Comparison of ENCODE assay signal across 1 cellular context in the genomic region with DNA sequence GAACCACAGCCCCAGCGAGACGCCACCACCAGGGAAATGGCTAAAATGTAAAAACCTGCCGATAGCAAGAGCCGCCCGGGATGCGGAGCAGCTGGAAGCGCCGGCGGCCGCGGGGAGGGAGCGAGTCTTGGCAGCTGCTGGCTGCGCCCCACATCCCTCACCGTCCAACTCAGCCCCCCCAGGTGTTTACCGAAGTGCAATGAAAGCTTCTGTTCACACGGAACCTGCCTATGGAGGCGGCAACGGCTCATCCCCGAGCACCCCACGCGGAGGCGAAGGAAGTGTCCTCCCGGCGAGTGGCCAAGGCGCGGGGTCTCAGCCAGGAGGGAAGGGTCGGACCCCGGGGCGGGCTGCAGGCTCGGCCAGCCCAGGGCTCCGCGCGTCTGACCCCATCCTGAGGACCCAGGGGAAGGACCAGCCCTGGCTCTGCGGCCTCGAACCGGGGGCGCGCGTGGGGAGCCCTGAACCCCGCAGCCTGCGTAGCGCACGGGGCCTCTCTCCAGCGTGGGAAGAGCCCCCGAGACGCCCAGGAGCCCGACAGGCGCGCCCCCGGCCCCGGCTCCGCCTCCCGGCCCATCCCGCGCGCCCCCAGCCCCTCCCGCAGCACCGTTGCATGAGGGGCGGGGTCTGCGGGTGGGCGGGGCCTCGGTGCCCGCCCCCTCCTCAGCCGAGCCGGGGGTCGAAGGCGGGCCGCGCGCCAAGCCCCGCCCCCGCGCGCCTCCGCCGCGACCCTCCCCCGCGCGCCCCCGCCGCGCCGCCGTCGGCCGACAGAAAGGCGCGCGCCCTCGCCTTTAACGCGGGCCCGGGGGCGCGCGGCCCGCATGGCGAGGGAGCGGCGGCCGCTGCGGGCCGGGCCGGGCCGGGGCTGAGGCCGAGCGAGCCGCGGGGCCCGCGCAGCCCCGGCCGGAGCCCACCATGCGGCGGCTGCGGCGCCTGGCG.
TF ChIP-seq lines count a peak whose summit lies in the region.

A gene (plus strand): TSS at position 822 of the 939 bp plus-strand sequence. CDS start 94 bp downstream, at position 916.

TF ChIP-seq in K562, 482 proteins besides CTCF, POLR2A, EP300 and RAD21 (continued from another document):
- TF ChIP-seq SP2 (IDR thresholded peaks at IDR 0.05; ENCODE audit: extremely low read depth, low read depth, low read length, poor library complexity, severe bottlenecking): no peak
- no peak for TF ChIP-seq CREBBP (IDR thresholded peaks at IDR 0.05; ENCODE audit: low read depth, low read length)
- no peak for TF ChIP-seq ZC3H8 (IDR thresholded peaks at IDR 0.05)
- TF ChIP-seq HDAC1 (IDR thresholded peaks at IDR 0.05): no peak
- no peak for TF ChIP-seq ETV6 (IDR thresholded peaks at IDR 0.05; ENCODE audit: borderline replicate concordance in 1 of 2, low read depth in 2 of 2, low read length in 1 of 2)
- TF ChIP-seq ETV6 (CRISPR knock-in tag; IDR thresholded peaks at IDR 0.05; ENCODE audit: borderline replicate concordance): no peak
- no peak for TF ChIP-seq DACH1 (IDR thresholded peaks at IDR 0.05; ENCODE audit: partially characterized antibody)
- TF ChIP-seq, protein P1, sequence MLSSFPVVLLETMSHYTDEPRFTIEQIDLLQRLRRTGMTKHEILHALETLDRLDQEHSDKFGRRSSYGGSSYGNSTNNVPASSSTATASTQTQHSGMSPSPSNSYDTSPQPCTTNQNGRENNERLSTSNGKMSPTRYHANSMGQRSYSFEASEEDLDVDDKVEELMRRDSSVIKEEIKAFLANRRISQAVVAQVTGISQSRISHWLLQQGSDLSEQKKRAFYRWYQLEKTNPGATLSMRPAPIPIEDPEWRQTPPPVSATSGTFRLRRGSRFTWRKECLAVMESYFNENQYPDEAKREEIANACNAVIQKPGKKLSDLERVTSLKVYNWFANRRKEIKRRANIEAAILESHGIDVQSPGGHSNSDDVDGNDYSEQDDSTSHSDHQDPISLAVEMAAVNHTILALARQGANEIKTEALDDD (IDR thresholded peaks at IDR 0.05): no peak
- TF ChIP-seq, protein P2, sequence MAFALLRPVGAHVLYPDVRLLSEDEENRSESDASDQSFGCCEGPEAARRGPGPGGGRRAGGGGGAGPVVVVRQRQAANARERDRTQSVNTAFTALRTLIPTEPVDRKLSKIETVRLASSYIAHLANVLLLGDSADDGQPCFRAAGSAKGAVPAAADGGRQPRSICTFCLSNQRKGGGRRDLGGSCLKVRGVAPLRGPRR (CRISPR knock-in tag; IDR thresholded peaks at IDR 0.05): no peak
- TF ChIP-seq CTBP1 (IDR thresholded peaks at IDR 0.05; ENCODE audit: borderline replicate concordance): peak; percentile 68
- TF ChIP-seq RNF2 (IDR thresholded peaks at IDR 0.05): no peak
- TF ChIP-seq MCM5 (IDR thresholded peaks at IDR 0.05; ENCODE audit: low read depth): no peak
- TF ChIP-seq ZBTB7A (IDR thresholded peaks at IDR 0.05; ENCODE audit: borderline replicate concordance, control insufficient read depth, low read depth, low read length): peak; percentile 93
- TF ChIP-seq, protein P3, sequence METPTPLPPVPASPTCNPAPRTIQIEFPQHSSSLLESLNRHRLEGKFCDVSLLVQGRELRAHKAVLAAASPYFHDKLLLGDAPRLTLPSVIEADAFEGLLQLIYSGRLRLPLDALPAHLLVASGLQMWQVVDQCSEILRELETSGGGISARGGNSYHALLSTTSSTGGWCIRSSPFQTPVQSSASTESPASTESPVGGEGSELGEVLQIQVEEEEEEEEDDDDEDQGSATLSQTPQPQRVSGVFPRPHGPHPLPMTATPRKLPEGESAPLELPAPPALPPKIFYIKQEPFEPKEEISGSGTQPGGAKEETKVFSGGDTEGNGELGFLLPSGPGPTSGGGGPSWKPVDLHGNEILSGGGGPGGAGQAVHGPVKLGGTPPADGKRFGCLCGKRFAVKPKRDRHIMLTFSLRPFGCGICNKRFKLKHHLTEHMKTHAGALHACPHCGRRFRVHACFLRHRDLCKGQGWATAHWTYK (CRISPR knock-in tag; IDR thresholded peaks at IDR 0.05): no peak
- TF ChIP-seq, protein P4, sequence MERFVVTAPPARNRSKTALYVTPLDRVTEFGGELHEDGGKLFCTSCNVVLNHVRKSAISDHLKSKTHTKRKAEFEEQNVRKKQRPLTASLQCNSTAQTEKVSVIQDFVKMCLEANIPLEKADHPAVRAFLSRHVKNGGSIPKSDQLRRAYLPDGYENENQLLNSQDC (CRISPR knock-in tag; IDR thresholded peaks at IDR 0.05): no peak
- TF ChIP-seq, protein P5, sequence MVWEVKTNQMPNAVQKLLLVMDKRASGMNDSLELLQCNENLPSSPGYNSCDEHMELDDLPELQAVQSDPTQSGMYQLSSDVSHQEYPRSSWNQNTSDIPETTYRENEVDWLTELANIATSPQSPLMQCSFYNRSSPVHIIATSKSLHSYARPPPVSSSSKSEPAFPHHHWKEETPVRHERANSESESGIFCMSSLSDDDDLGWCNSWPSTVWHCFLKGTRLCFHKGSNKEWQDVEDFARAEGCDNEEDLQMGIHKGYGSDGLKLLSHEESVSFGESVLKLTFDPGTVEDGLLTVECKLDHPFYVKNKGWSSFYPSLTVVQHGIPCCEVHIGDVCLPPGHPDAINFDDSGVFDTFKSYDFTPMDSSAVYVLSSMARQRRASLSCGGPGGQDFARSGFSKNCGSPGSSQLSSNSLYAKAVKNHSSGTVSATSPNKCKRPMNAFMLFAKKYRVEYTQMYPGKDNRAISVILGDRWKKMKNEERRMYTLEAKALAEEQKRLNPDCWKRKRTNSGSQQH (CRISPR knock-in tag; IDR thresholded peaks at IDR 0.05): no peak
- TF ChIP-seq ELF2 (CRISPR knock-in tag; IDR thresholded peaks at IDR 0.05): no peak
- no peak for TF ChIP-seq FOXP1 (CRISPR knock-in tag; IDR thresholded peaks at IDR 0.05)
- no peak for TF ChIP-seq ZNF212 (CRISPR knock-in tag; IDR thresholded peaks at IDR 0.05)
- no peak for TF ChIP-seq ZNF143 (CRISPR knock-in tag; IDR thresholded peaks at IDR 0.05)
- peak; percentile 24 for TF ChIP-seq HNRNPLL (IDR thresholded peaks at IDR 0.05; ENCODE audit: low read depth, low read length, poor library complexity, severe bottlenecking)
- TF ChIP-seq L3MBTL2 (IDR thresholded peaks at IDR 0.05): peak; percentile 41; the same call in 1 of the 2 replicates
- TF ChIP-seq KAT7 (CRISPR knock-in tag; IDR thresholded peaks at IDR 0.05; ENCODE audit: borderline replicate concordance): peak; percentile 45; the same call in 1 of the 2 replicates
- TF ChIP-seq, protein P6, sequence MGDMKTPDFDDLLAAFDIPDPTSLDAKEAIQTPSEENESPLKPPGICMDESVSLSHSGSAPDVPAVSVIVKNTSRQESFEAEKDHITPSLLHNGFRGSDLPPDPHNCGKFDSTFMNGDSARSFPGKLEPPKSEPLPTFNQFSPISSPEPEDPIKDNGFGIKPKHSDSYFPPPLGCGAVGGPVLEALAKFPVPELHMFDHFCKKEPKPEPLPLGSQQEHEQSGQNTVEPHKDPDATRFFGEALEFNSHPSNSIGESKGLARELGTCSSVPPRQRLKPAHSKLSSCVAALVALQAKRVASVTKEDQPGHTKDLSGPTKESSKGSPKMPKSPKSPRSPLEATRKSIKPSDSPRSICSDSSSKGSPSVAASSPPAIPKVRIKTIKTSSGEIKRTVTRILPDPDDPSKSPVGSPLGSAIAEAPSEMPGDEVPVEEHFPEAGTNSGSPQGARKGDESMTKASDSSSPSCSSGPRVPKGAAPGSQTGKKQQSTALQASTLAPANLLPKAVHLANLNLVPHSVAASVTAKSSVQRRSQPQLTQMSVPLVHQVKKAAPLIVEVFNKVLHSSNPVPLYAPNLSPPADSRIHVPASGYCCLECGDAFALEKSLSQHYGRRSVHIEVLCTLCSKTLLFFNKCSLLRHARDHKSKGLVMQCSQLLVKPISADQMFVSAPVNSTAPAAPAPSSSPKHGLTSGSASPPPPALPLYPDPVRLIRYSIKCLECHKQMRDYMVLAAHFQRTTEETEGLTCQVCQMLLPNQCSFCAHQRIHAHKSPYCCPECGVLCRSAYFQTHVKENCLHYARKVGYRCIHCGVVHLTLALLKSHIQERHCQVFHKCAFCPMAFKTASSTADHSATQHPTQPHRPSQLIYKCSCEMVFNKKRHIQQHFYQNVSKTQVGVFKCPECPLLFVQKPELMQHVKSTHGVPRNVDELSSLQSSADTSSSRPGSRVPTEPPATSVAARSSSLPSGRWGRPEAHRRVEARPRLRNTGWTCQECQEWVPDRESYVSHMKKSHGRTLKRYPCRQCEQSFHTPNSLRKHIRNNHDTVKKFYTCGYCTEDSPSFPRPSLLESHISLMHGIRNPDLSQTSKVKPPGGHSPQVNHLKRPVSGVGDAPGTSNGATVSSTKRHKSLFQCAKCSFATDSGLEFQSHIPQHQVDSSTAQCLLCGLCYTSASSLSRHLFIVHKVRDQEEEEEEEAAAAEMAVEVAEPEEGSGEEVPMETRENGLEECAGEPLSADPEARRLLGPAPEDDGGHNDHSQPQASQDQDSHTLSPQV (IDR thresholded peaks at IDR 0.05): no peak
- no peak for TF ChIP-seq SREBF1 (IDR thresholded peaks at IDR 0.05; ENCODE audit: borderline replicate concordance, low read depth, low read length)
- no peak for TF ChIP-seq NFE2L1 (tag; IDR thresholded peaks at IDR 0.05; ENCODE audit: borderline replicate concordance, low read depth)
- TF ChIP-seq, protein P7, sequence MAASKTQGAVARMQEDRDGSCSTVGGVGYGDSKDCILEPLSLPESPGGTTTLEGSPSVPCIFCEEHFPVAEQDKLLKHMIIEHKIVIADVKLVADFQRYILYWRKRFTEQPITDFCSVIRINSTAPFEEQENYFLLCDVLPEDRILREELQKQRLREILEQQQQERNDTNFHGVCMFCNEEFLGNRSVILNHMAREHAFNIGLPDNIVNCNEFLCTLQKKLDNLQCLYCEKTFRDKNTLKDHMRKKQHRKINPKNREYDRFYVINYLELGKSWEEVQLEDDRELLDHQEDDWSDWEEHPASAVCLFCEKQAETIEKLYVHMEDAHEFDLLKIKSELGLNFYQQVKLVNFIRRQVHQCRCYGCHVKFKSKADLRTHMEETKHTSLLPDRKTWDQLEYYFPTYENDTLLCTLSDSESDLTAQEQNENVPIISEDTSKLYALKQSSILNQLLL (CRISPR knock-in tag; IDR thresholded peaks at IDR 0.05; ENCODE audit: borderline replicate concordance): no peak
- TF ChIP-seq, protein P8, sequence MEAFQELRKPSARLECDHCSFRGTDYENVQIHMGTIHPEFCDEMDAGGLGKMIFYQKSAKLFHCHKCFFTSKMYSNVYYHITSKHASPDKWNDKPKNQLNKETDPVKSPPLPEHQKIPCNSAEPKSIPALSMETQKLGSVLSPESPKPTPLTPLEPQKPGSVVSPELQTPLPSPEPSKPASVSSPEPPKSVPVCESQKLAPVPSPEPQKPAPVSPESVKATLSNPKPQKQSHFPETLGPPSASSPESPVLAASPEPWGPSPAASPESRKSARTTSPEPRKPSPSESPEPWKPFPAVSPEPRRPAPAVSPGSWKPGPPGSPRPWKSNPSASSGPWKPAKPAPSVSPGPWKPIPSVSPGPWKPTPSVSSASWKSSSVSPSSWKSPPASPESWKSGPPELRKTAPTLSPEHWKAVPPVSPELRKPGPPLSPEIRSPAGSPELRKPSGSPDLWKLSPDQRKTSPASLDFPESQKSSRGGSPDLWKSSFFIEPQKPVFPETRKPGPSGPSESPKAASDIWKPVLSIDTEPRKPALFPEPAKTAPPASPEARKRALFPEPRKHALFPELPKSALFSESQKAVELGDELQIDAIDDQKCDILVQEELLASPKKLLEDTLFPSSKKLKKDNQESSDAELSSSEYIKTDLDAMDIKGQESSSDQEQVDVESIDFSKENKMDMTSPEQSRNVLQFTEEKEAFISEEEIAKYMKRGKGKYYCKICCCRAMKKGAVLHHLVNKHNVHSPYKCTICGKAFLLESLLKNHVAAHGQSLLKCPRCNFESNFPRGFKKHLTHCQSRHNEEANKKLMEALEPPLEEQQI (IDR thresholded peaks at IDR 0.05): no peak
- peak; percentile 31 to 36; a peak in 2 of 4 replicates for TF ChIP-seq NRF1 (conservative IDR thresholded peaks at IDR 0.05 in 1 of 2, IDR thresholded peaks at IDR 0.05 in 1 of 2)
- TF ChIP-seq, protein P9, sequence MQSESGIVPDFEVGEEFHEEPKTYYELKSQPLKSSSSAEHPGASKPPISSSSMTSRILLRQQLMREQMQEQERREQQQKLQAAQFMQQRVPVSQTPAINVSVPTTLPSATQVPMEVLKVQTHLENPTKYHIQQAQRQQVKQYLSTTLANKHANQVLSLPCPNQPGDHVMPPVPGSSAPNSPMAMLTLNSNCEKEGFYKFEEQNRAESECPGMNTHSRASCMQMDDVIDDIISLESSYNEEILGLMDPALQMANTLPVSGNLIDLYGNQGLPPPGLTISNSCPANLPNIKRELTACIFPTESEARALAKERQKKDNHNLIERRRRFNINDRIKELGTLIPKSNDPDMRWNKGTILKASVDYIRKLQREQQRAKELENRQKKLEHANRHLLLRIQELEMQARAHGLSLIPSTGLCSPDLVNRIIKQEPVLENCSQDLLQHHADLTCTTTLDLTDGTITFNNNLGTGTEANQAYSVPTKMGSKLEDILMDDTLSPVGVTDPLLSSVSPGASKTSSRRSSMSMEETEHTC (IDR thresholded peaks at IDR 0.05): no peak
- no peak for TF ChIP-seq CREB1 (IDR thresholded peaks at IDR 0.05)
- TF ChIP-seq CREB1 (CRISPR knock-in tag; IDR thresholded peaks at IDR 0.05): peak; percentile 34; the same call in 1 of the 2 replicates
- no peak for TF ChIP-seq TFAM (CRISPR knock-in tag; conservative IDR thresholded peaks at IDR 0.05)
- TF ChIP-seq, protein P10, sequence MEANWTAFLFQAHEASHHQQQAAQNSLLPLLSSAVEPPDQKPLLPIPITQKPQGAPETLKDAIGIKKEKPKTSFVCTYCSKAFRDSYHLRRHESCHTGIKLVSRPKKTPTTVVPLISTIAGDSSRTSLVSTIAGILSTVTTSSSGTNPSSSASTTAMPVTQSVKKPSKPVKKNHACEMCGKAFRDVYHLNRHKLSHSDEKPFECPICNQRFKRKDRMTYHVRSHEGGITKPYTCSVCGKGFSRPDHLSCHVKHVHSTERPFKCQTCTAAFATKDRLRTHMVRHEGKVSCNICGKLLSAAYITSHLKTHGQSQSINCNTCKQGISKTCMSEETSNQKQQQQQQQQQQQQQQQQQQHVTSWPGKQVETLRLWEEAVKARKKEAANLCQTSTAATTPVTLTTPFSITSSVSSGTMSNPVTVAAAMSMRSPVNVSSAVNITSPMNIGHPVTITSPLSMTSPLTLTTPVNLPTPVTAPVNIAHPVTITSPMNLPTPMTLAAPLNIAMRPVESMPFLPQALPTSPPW (CRISPR knock-in tag; IDR thresholded peaks at IDR 0.05): peak; percentile 70
- peak; percentile 55; the same call in 1 of the 2 replicates for TF ChIP-seq ZNF766 (CRISPR knock-in tag; conservative IDR thresholded peaks at IDR 0.05)
TF ChIP-seq in K562: peak in this region for 38.
